ENCODE assay signal across 8 cellular contexts in the genomic region with DNA sequence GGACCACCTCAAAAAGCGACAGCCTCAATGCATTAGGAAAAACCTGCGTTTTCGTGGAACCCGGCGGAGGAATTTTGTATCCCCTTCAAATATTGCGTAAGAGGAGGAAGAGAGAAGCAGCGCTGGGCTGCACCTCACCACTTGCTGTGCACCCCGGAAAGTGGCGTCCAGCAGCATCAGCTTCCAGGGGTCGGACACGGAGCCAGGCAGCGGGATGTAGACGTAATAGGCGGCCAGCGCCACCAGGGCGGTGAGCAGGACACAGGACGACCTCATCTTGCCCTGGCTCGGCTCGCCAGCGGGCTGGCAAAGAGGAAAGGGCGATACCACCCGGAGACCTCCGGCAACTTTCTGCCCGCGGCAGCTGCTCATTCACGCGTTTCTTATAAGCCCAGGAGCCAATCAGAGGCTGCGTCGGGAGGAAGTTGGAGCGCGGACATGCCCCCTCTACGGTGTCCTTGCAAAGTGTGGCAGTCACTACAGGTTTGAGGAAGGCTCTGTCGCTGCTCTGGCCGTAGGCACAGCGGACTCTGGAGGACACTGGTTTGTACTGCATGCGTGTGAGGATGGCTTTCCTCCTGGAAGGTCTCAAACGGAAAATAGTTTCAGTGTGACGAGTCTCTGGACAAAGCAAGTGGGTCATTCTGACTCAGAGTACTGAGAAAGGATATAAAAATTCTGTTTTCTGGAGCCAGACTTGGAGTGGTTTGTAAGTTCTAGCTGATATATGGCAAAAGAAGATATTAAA. TPM values are rescaled to one million over a fixed set of nuclear protein-coding genes. Genes with fewer than 3 reads are reported as not detected.
DNase-seq lines count a peak whose midpoint lies in the region; TF ChIP-seq lines count a peak whose summit lies in the region.

A gene with protein sequence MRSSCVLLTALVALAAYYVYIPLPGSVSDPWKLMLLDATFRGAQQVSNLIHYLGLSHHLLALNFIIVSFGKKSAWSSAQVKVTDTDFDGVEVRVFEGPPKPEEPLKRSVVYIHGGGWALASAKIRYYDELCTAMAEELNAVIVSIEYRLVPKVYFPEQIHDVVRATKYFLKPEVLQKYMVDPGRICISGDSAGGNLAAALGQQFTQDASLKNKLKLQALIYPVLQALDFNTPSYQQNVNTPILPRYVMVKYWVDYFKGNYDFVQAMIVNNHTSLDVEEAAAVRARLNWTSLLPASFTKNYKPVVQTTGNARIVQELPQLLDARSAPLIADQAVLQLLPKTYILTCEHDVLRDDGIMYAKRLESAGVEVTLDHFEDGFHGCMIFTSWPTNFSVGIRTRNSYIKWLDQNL (minus strand): TSS at position 359 of the 748 bp plus-strand sequence. CDS start 83 bp downstream, at position 276.

- no peaks in the 10 kb centered on the region for H3K36me3 Mint-ChIP-seq in nephron progenitor cell (ENCODE audit: low read depth)

- 0 to 1% (median 0%) methylated on average over 35 to 38 of the region's 38 CpGs for WGBS in stomach, 5 donors

- H4K20me1 ChIP-seq in Loucy (ENCODE audit: insufficient read depth, low read length, poor library complexity, severe bottlenecking), result peaks cover 6% of the 10 kb centered on the region

- no peak for TF ChIP-seq EP300 in stomach (IDR thresholded peaks at IDR 0.05)

- H3K4me1 ChIP-seq in Loucy (ENCODE audit: insufficient read depth, low read length, poor library complexity, severe bottlenecking), result peaks cover 18% of the 10 kb centered on the region
- peaks cover 14 to 49% (median 28%) of the 10 kb centered on the region in 4 donors for H3K4me1 ChIP-seq in stomach

- no peaks in the 10 kb centered on the region for H3K9me2 ChIP-seq in Loucy (replicated peaks; ENCODE audit: low read depth, low read length)

- peak within 1 kb of the TSS; percentile 94 for H3K4me3 Mint-ChIP-seq in nephron progenitor cell

- H3K9me3 Mint-ChIP-seq in nephron progenitor cell, result no peaks in the 10 kb centered on the region

- H3K27me3 ChIP-seq in H7 (ENCODE audit: control insufficient read depth, insufficient read depth, low read length) (no peaks in the 10 kb centered on the region), Loucy (ENCODE audit: insufficient read depth, low read length, poor library complexity, severe bottlenecking) (no peaks in the 10 kb centered on the region), stomach (no peaks in the 10 kb centered on the region)

- peak within 1 kb of the TSS; percentile 91 for H3K27ac Mint-ChIP-seq in nephron progenitor cell

- peaks cover 6% of the 10 kb centered on the region for H3K27me3 Mint-ChIP-seq in nephron progenitor cell (ENCODE audit: low read depth, poor library complexity)

- peak within 1 kb of the TSS; percentile 86 for H3K9ac ChIP-seq in Loucy (ENCODE audit: low read depth, low read length, poor library complexity, severe bottlenecking)

- TF ChIP-seq POLR2A in Raji (IDR thresholded peaks at IDR 0.05; ENCODE audit: insufficient read depth, low read depth, low read length), result peak; percentile 96
- peak in 2 of 4 donors; percentile 77 to 87 for TF ChIP-seq POLR2A in stomach (IDR thresholded peaks at IDR 0.05)

- peak within 1 kb of the TSS; percentile 92 for H3K4me2 ChIP-seq in Loucy (ENCODE audit: low read depth, low read length, poor library complexity, severe bottlenecking)

- peak; percentile 77 for TF ChIP-seq CTCF in Loucy (conservative IDR thresholded peaks at IDR 0.05; ENCODE audit: low read length)
- peak; percentile 73 for TF ChIP-seq CTCF in nephron progenitor cell (IDR thresholded peaks at IDR 0.05)
- TF ChIP-seq CTCF in stomach (IDR thresholded peaks at IDR 0.05), result peak in 5 of 7 experiments; percentile 66 to 94 (median 81)

- DNase-seq in G401 (ENCODE audit: low spot score) (peak; percentile 98), H7 (peak; percentile 87), fibroblast of the conjunctiva (ENCODE audit: low read depth) (peak; percentile 92), nephron progenitor cell (peak; percentile 85), stomach (peak; percentile 91)
- peak; percentile 87 for DNase-seq in activated effector memory CD4-positive, alpha-beta T cell treated with anti-CD3 and anti-CD28 coated beads, Interleukin-2, amount 50 U/mL, for 16 hours

- H3K27ac ChIP-seq in stomach, result peak within 1 kb of the TSS; percentile 85 to 96 (median 93)

- H3K4me3 ChIP-seq in H7 (ENCODE audit: insufficient read depth, low read depth, low read length) (peak within 1 kb of the TSS; percentile 74), Loucy (ENCODE audit: low read length, poor library complexity, severe bottlenecking) (peak within 1 kb of the TSS; percentile 92), stomach (peak within 1 kb of the TSS; percentile 69 to 81 (median 78))

- in situ Hi-C loops in G401 (cut with HindIII; ENCODE audit: low sequenced_read_pairs), result no loop called here

- no peaks in the 10 kb centered on the region for H3F3A ChIP-seq in Loucy (ENCODE audit: low read depth)

- H3K79me2 ChIP-seq in Loucy (ENCODE audit: insufficient read depth, low read length), result peaks cover 30% of the 10 kb centered on the region

- H3K36me3 ChIP-seq in H7 (replicated peaks; ENCODE audit: control insufficient read depth, insufficient read depth, low read length) (no peaks in the 10 kb centered on the region), Loucy (ENCODE audit: insufficient read depth, low read length) (no peaks in the 10 kb centered on the region), stomach (no peaks in the 10 kb centered on the region)

- peaks cover 35% of the 10 kb centered on the region for H3K4me1 Mint-ChIP-seq in nephron progenitor cell

- peak within 1 kb of the TSS; percentile 99 for H2AFZ ChIP-seq in Loucy (ENCODE audit: low read length)

- no peaks in the 10 kb centered on the region for H3K9me3 ChIP-seq in Loucy (ENCODE audit: insufficient read depth, low read depth, low read length)
- no peaks in the 10 kb centered on the region for H3K9me3 ChIP-seq in stomach

- intact Hi-C loops in stomach (cut with DNase I; ENCODE audit: low total_unique reads), result no loop called here

RNA-seq across cellular contexts. Expression of the gene that starts here (rescaled TPM):
- total RNA-seq in G401 (2014; rRNA removed; shearing (Covaris generic)), result 0.27 and 0.49 TPM in 2 replicates
- 2.7 and 3.9 TPM in 2 replicates for total RNA-seq in H7 (2014; rRNA removed; shearing (Covaris generic))
- total RNA-seq in stomach, result 10 to 100 TPM in 2 of 5 donors, 1 to 10 TPM in 3; 1.2 to 19.9 (median 8.0) TPM
- 1 to 10 TPM; 1.8 to 7.0 (median 3.4) TPM for polyA plus RNA-seq in stomach

Comparison
In these comparisons a context has a peak if more than half of its experiments do, and no peak if none do; other contexts are left out.
1. Peak in every context shown above with its lines: DNase-seq, H3K4me3 ChIP-seq and H3K27ac ChIP-seq.
2. Peak in DNase-seq in G401; RNA of the gene not detected or under 1 TPM.